ENCODE assay signal across 9 cellular contexts in the genomic region with DNA sequence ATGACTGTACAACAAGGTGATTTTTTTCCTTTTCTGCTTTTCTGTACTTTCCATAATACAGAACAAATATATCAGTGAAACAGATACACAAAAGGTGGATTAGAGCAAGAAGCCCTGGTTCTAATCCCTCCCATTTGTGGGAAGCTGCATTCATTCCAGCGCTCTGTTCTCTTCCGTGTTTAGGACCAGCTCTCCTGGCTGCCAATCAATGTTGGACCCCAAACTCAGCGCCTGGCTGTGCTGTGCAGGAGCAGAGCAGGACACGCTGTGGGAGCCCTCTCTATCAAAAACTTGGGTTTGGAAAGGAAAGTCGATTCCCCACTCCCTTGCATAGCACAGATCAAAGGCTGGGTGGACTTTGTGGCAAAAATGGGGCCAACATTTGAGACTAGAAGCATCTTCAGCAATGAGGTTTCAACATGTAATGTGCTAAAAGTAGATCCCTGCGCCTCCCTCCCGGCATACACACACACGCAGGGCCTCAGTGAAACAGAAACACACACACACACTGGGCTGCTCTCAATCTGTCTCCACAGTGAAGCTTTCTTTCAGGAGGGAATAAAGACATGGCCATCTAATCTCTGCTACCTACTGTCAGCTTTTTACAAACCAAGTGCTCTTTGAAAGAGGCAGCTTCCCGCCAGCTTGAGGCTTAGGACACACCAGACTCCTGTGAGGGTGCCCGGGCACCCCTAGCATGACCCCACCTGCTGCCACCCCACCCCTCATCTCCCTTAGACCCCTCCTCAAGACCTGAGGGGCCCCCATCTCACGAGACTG. TPM values are rescaled to one million over a fixed set of nuclear protein-coding genes. Genes with fewer than 3 reads are reported as not detected.
A peak's percentile ranks its signal among the peaks of the same experiment; 100 is the strongest.
DNase-seq lines count a peak whose midpoint lies in the region; ATAC-seq and TF ChIP-seq lines count a peak whose summit lies in the region.
"Had no signal": no experiment of that assay in that cellular context is flagged by ENCODE, and none has a peak within 500 bp of the region (broad histone marks: within the 10 kb centered on the region; RNA-seq: fewer than 3 reads in every experiment).

No MANE protein-coding gene starts in this region.

- 49 to 56% (median 50%) methylated on average over 11 of the region's 11 CpGs for WGBS in psoas muscle, 3 donors

- CTCF ChIA-PET in Caco-2 (lab: Charles Lee), result no interaction called here

- no peaks in the 10 kb centered on the region for H3K4me1 ChIP-seq in Caco-2
- peaks cover 99% of the 10 kb centered on the region for H3K4me1 ChIP-seq in psoas muscle

- H3K27me3 Mint-ChIP-seq in Caco-2 (ENCODE audit: insufficient read depth, unreplicated experiment) (no peaks in the 10 kb centered on the region), T-helper 17 cell (no peaks in the 10 kb centered on the region)

- TF ChIP-seq CTCF in Caco-2 (IDR thresholded peaks at IDR 0.05; ENCODE audit: insufficient read depth in 1 of 2, low read depth in 1 of 2, low read length in 1 of 2, severe bottlenecking in 1 of 2, unreplicated experiment in 1 of 2) (no peak), fibroblast of the aortic adventitia (IDR thresholded peaks at IDR 0.05; ENCODE audit: insufficient read depth, low read length) (no peak), psoas muscle (IDR thresholded peaks at IDR 0.05) (no peak)

- no peaks in the 10 kb centered on the region for H3K9me3 Mint-ChIP-seq in Caco-2 (ENCODE audit: unreplicated experiment)

- DNase-seq in Caco-2 (no peak), T-helper 17 cell (no peak), fibroblast of the aortic adventitia (ENCODE audit: low read depth) (peak; percentile 53), psoas muscle (no peak), DMS79 (lab: John Stamatoyannopoulos, UW) (no peak), NCI-H1930 (lab: John Stamatoyannopoulos, UW) (no peak)
- DNase-seq: MG63 had no signal

- H3K27me3 ChIP-seq in Caco-2 (replicated peaks; ENCODE audit: control insufficient read depth, insufficient read depth, low read length) (no peaks in the 10 kb centered on the region), psoas muscle (ENCODE audit: insufficient read depth in 3 of 3, low read length in 2 of 3) (no peaks in the 10 kb centered on the region)
- H3K27me3 ChIP-seq: MG63 had no signal

- H3K4me1 Mint-ChIP-seq in Caco-2 (ENCODE audit: low read depth, unreplicated experiment) (peaks cover 18% of the 10 kb centered on the region), T-helper 17 cell (peaks cover 93% of the 10 kb centered on the region)

- peak overlapping the region; percentile 99 for H3K27ac ChIP-seq in psoas muscle

- intact Hi-C loops in Caco-2 (cut with micrococcal nuclease; ENCODE audit: unreplicated experiment) (no loop called here), psoas muscle (cut with DNase I) (no loop called here)

- H3K27ac Mint-ChIP-seq in Caco-2 (ENCODE audit: unreplicated experiment) (peak overlapping the region; percentile 81), T-helper 17 cell (peak overlapping the region; percentile 97)

- peaks cover 89% of the 10 kb centered on the region for H3K36me3 Mint-ChIP-seq in Caco-2 (ENCODE audit: insufficient read depth, unreplicated experiment)
- peaks cover 2% of the 10 kb centered on the region for H3K36me3 Mint-ChIP-seq in T-helper 17 cell (ENCODE audit: low read depth)

- H3K4me3 Mint-ChIP-seq in Caco-2 (ENCODE audit: unreplicated experiment), result no peak overlapping the region
- peak overlapping the region; percentile 86 for H3K4me3 Mint-ChIP-seq in T-helper 17 cell

- no peak for ATAC-seq in T-helper 17 cell
- ATAC-seq in psoas muscle, result peak in 3 of 4 donors; percentile 22 to 47 (median 41)
- no peak for ATAC-seq in activated CD4-positive, CD25-positive, alpha-beta regulatory T cell treated with anti-CD3 and anti-CD28 coated beads, Interleukin-2, amount 50 U/mL, for 24 hours
- ATAC-seq in HG03280 (IDR thresholded peaks at IDR 0.05; ENCODE audit: unreplicated experiment), result no peak

- H3K4me3 ChIP-seq in Caco-2 (ENCODE audit: low read depth, low read length), result no peak overlapping the region
- H3K4me3 ChIP-seq in fibroblast of the aortic adventitia (ENCODE audit: low read depth, low read length), result no peak overlapping the region
- H3K4me3 ChIP-seq in psoas muscle, result peak overlapping the region; percentile 41
- H3K4me3 ChIP-seq: MG63 had no signal

- H3K9me3 ChIP-seq in Caco-2 (no peaks in the 10 kb centered on the region), T-helper 17 cell (ENCODE audit: control insufficient read depth, low read length, poor library complexity, severe bottlenecking) (no peaks in the 10 kb centered on the region), psoas muscle (no peaks in the 10 kb centered on the region)
- H3K9me3 ChIP-seq: MG63 had no signal

- peaks cover 3% of the 10 kb centered on the region for H3K36me3 ChIP-seq in Caco-2 (ENCODE audit: control insufficient read depth, insufficient read depth, low read length)
- peaks cover 0 to 22% of the 10 kb centered on the region in 2 donors for H3K36me3 ChIP-seq in psoas muscle (ENCODE audit: insufficient read depth in 1 of 2, low read depth in 1 of 2)

- no TSS peak for BruUV-seq in Caco-2 (replicated peaks; lab: Mats Ljungman, UMichigan)

- POLR2A ChIA-PET in Caco-2 (lab: Charles Lee), result no interaction called here

RNA-seq across cellular contexts. Expression of a gene that starts 12.2 kb away (rescaled TPM):
- total RNA-seq in Caco-2 (2022), result 250 and 270 TPM in 2 replicates
- total RNA-seq in T-helper 17 cell, result 100 to 1,000 TPM; 268 to 366 TPM
- 75.7 and 228 TPM in 2 replicates for total RNA-seq in fibroblast of the aortic adventitia (ENCODE audit: low replicate concordance)
- total RNA-seq in psoas muscle, result 100 to 1,000 TPM in 3 of 4 donors, 10 to 100 TPM in 1; 86.3 to 146 (median 118) TPM
- 100 to 1,000 TPM in 1 of 3 donors, 10 to 100 TPM in 2; 55.6 to 273 (median 79.1) TPM for polyA plus RNA-seq in psoas muscle

Comparison
In these comparisons a context has a peak if more than half of its experiments do, and no peak if none do; other contexts are left out.
1. ATAC-seq: peak in psoas muscle (3 of 4); none in T-helper 17 cell (single experiment), activated CD4-positive, CD25-positive, alpha-beta regulatory T cell treated with anti-CD3 and anti-CD28 coated beads, Interleukin-2, amount 50 U/mL, for 24 hours (0 of 2) and HG03280 (single experiment).